20 cellular contexts compared by ENCODE assay signal in the genomic region with DNA sequence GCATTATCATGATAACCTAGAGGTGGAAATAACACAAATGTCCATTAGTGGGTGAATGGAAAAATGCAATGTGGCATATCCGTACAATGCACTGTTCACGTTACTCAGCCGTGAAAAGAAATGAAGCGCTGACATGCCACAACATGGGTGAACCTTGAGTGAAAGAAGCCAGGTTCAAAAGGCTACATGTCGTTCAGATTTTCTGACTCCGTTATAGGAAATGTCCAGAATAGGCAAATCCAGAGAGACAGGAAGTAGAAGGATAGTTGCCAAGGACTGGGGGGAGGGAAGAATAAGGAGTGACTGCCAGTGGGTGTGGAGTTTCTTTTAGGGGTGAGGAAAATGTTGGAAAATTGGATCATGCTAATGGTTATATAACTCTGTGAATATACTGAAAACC.
DNase-seq lines count a peak whose midpoint lies in the region; ATAC-seq, FAIRE-seq and TF ChIP-seq lines count a peak whose summit lies in the region.
"Had no signal": no experiment of that assay in that cellular context is flagged by ENCODE, and none has a peak within 500 bp of the region (broad histone marks: within the 10 kb centered on the region; RNA-seq: fewer than 3 reads in every experiment).

No MANE protein-coding gene starts in this region.

- H3F3A ChIP-seq in smooth muscle cell (ENCODE audit: low read depth), result peaks cover 6% of the 10 kb centered on the region

- no peak overlapping the region for H3K4me3 Mint-ChIP-seq in astrocyte (ENCODE audit: unreplicated experiment)
- H3K4me3 Mint-ChIP-seq: activated naive CD4-positive, alpha-beta T cell treated with anti-CD3 and anti-CD28 coated beads, Interleukin-2, amount 10 ng/mL, durations not matched to agents 7 days and 5 days; CD4-positive, alpha-beta T cell had no signal

- H3K79me2 ChIP-seq in astrocyte (ENCODE audit: insufficient read depth, low read length) (peaks cover 38% of the 10 kb centered on the region), smooth muscle cell (ENCODE audit: low read depth) (peaks cover 21% of the 10 kb centered on the region)

- peak; percentile 23 for FAIRE-seq in astrocyte (lab: Jason Lieb, UNC)
- FAIRE-seq: TTC549 had no signal

- no peaks in the 10 kb centered on the region for H3K9me3 ChIP-seq in astrocyte (ENCODE audit: insufficient read depth, low read depth, low read length)
- no peaks in the 10 kb centered on the region for H3K9me3 ChIP-seq in smooth muscle cell (replicated peaks; ENCODE audit: low read depth)
- H3K9me3 ChIP-seq: MG63, neutrophil, uterus had no signal

- peak overlapping the region; percentile 32 for H3K4me3 ChIP-seq in astrocyte (ENCODE audit: insufficient read depth, low read depth, low read length)
- no peak overlapping the region for H3K4me3 ChIP-seq in fibroblast of the aortic adventitia (ENCODE audit: low read depth, low read length)
- no peak overlapping the region for H3K4me3 ChIP-seq in smooth muscle cell
- H3K4me3 ChIP-seq: MG63, SK-N-MC, uterus had no signal

- peaks cover 8% of the 10 kb centered on the region for H3K36me3 Mint-ChIP-seq in astrocyte (ENCODE audit: low read depth, unreplicated experiment)

- H3K9ac ChIP-seq in astrocyte (ENCODE audit: low read length) (peak overlapping the region; percentile 59), smooth muscle cell (ENCODE audit: low read depth) (no peak overlapping the region)

- H3K27ac Mint-ChIP-seq in astrocyte (ENCODE audit: unreplicated experiment), result peak overlapping the region; percentile 86
- H3K27ac Mint-ChIP-seq: activated naive CD4-positive, alpha-beta T cell treated with anti-CD3 and anti-CD28 coated beads, Interleukin-2, amount 10 ng/mL, durations not matched to agents 7 days and 5 days; CD4-positive, alpha-beta T cell had no signal

- H4K20me1 ChIP-seq in astrocyte (ENCODE audit: insufficient read depth, low read length) (peaks cover 35% of the 10 kb centered on the region), smooth muscle cell (ENCODE audit: low read depth) (peaks cover 42% of the 10 kb centered on the region)

- TF ChIP-seq CTCF in astrocyte (IDR thresholded peaks at IDR 0.05; ENCODE audit: insufficient read depth, low read depth, low read length) (no peak), fibroblast of the aortic adventitia (IDR thresholded peaks at IDR 0.05; ENCODE audit: insufficient read depth, low read length) (no peak), smooth muscle cell (IDR thresholded peaks at IDR 0.05; ENCODE audit: borderline replicate concordance, insufficient read depth, poor library complexity, severe bottlenecking) (no peak)

- peak overlapping the region; percentile 88 for H3K27ac ChIP-seq in astrocyte (ENCODE audit: low read depth, low read length)
- peak overlapping the region; percentile 48 for H3K27ac ChIP-seq in smooth muscle cell (ENCODE audit: low read depth)
- H3K27ac ChIP-seq: neutrophil, SK-N-MC, uterus had no signal

- H3K4me2 ChIP-seq in astrocyte (ENCODE audit: low read length) (peak overlapping the region; percentile 76), smooth muscle cell (no peak overlapping the region)

- H3K4me1 ChIP-seq in astrocyte (ENCODE audit: insufficient read depth, low read length) (peaks cover 31% of the 10 kb centered on the region), smooth muscle cell (ENCODE audit: low read depth) (no peaks in the 10 kb centered on the region)
- H3K4me1 ChIP-seq: uterus had no signal

- DNase-seq in Right ventricle myocardium inferior (ENCODE audit: missing footprints) (no peak), cardiac septum (ENCODE audit: low spot score) (no peak), astrocyte (ENCODE audit: low read depth) (peak; percentile 54), fibroblast of the aortic adventitia (ENCODE audit: low read depth) (peak; percentile 72), smooth muscle cell (lab: John Stamatoyannopoulos, UW; ENCODE audit: unreplicated experiment) (no peak), HCEC 1CT (no peak), amniotic stem cell (lab: John Stamatoyannopoulos, UW) (no peak)
- DNase-seq: activated naive CD4-positive, alpha-beta T cell treated with anti-CD3 and anti-CD28 coated beads, Interleukin-2, amount 10 ng/mL, durations not matched to agents 7 days and 5 days; activated T-cell treated with anti-CD3 and anti-CD28 coated beads for 4 hours; CD4-positive, alpha-beta T cell; hypothalamus; midbrain; NCI-H2081; NCI-H526; uterus had no signal

- H3K36me3 ChIP-seq in astrocyte (ENCODE audit: insufficient read depth, low read length) (peaks cover 6% of the 10 kb centered on the region), smooth muscle cell (ENCODE audit: low read depth) (no peaks in the 10 kb centered on the region)
- H3K36me3 ChIP-seq: uterus had no signal

- ATAC-seq in Right ventricle myocardium inferior (peak; percentile 57), GM21390 (IDR thresholded peaks at IDR 0.05; ENCODE audit: unreplicated experiment) (no peak)

- intact Hi-C loops in Right ventricle myocardium inferior (cut with DNase I) (no loop called here), cardiac septum (cut with DNase I) (no loop called here)

- H3K27me3 Mint-ChIP-seq in astrocyte (ENCODE audit: low read depth, unreplicated experiment), result no peaks in the 10 kb centered on the region
- H3K27me3 Mint-ChIP-seq: activated naive CD4-positive, alpha-beta T cell treated with anti-CD3 and anti-CD28 coated beads, Interleukin-2, amount 10 ng/mL, durations not matched to agents 7 days and 5 days; CD4-positive, alpha-beta T cell had no signal

- H2AFZ ChIP-seq in astrocyte (ENCODE audit: low read depth, low read length) (no peak overlapping the region), smooth muscle cell (ENCODE audit: low read depth) (no peak overlapping the region)

- no peaks in the 10 kb centered on the region for H3K27me3 ChIP-seq in astrocyte (ENCODE audit: insufficient read depth, low read length)
- H3K27me3 ChIP-seq in smooth muscle cell (ENCODE audit: low read depth), result no peaks in the 10 kb centered on the region
- H3K27me3 ChIP-seq: MG63, neutrophil, uterus had no signal

- 94% methylated on average over 6 of the region's 6 CpGs for WGBS in smooth muscle cell (ENCODE audit: low lambda C conversion rate)

- no peaks in the 10 kb centered on the region for H3K9me3 Mint-ChIP-seq in astrocyte (ENCODE audit: unreplicated experiment)
- H3K9me3 Mint-ChIP-seq: activated naive CD4-positive, alpha-beta T cell treated with anti-CD3 and anti-CD28 coated beads, Interleukin-2, amount 10 ng/mL, durations not matched to agents 7 days and 5 days; CD4-positive, alpha-beta T cell had no signal

- H3K4me1 Mint-ChIP-seq in astrocyte (ENCODE audit: low read depth, unreplicated experiment), result peaks cover 18% of the 10 kb centered on the region
- H3K4me1 Mint-ChIP-seq: activated naive CD4-positive, alpha-beta T cell treated with anti-CD3 and anti-CD28 coated beads, Interleukin-2, amount 10 ng/mL, durations not matched to agents 7 days and 5 days had no signal

Comparison
In these comparisons a context has a peak if more than half of its experiments do, and no peak if none do; other contexts are left out.
1. DNase-seq: peak in astrocyte (single experiment) and fibroblast of the aortic adventitia (single experiment); none in Right ventricle myocardium inferior (single experiment), cardiac septum (single experiment), smooth muscle cell (single experiment), HCEC 1CT (single experiment) and amniotic stem cell (single experiment).